In genomic region chr15:80931721-80932609, GRCh38 we compare ENCODE assay signal across 24 cellular contexts. TPM values are rescaled to one million over a fixed set of nuclear protein-coding genes. Genes with fewer than 3 reads are reported as not detected.
A peak's percentile ranks its signal among the peaks of the same experiment; 100 is the strongest.
DNase-seq lines count a peak whose midpoint lies in the region; ATAC-seq and TF ChIP-seq lines count a peak whose summit lies in the region.
"Had no signal": no experiment of that assay in that cellular context is flagged by ENCODE, and none has a peak within 500 bp of the region (broad histone marks: within the 10 kb centered on the region; RNA-seq: fewer than 3 reads in every experiment).

No MANE protein-coding gene starts in this region.

- no peak overlapping the region for H3K4ac ChIP-seq in mesenchymal stem cell (ENCODE audit: low read depth in 1 of 2, low read length in 2 of 2)

- no peaks in the 10 kb centered on the region for H3K79me1 ChIP-seq in mesenchymal stem cell (replicated peaks; ENCODE audit: low read length, poor library complexity, severe bottlenecking)

- H3K9me3 ChIP-seq in WERI-Rb-1 (ENCODE audit: severe bottlenecking) (no peaks in the 10 kb centered on the region), mesenchymal stem cell (ENCODE audit: control insufficient read depth, low read length) (no peaks in the 10 kb centered on the region), smooth muscle cell (replicated peaks; ENCODE audit: low read depth) (no peaks in the 10 kb centered on the region)
- H3K9me3 ChIP-seq: heart right ventricle, suprapubic skin had no signal

- no peak overlapping the region for H3K4me3 ChIP-seq in WERI-Rb-1 (ENCODE audit: low read depth, low read length)
- no peak overlapping the region for H3K4me3 ChIP-seq in mesenchymal stem cell (ENCODE audit: insufficient read depth in 1 of 2, low read depth in 1 of 2, low read length in 2 of 2)
- H3K4me3 ChIP-seq in smooth muscle cell, result no peak overlapping the region
- H3K4me3 ChIP-seq: heart right ventricle, suprapubic skin had no signal

- H2BK120ac ChIP-seq in mesenchymal stem cell (ENCODE audit: low read depth, low read length), result no peak overlapping the region

- H2AK5ac ChIP-seq in mesenchymal stem cell (ENCODE audit: low read length, severe bottlenecking), result no peak overlapping the region

- H3K18ac ChIP-seq in mesenchymal stem cell (ENCODE audit: low read depth in 1 of 2, low read length in 2 of 2), result peak overlapping the region in 1 of 2 experiments; percentile 35

- DNase-seq in AG20443 (ENCODE audit: low spot score), result peak; percentile 37
- DNase-seq in WERI-Rb-1, result peak; percentile 20
- DNase-seq in mesenchymal stem cell, result peak; percentile 11
- no peak for DNase-seq in smooth muscle cell (lab: John Stamatoyannopoulos, UW; ENCODE audit: unreplicated experiment)
- DNase-seq: activated CD4-positive, alpha-beta T cell treated with anti-CD3 and anti-CD28 coated beads, Interleukin-2, amount 50 U/mL, for 1 hour; central memory CD4-positive, alpha-beta T cell; left colon; midbrain; NCI-H1105; NCI-H2029; NCI-H226; NCI-H748 treated with DMSO at 0.1 percent for 48 hours; stimulated activated CD4-positive, alpha-beta T cell treated with anti-CD3 and anti-CD28 coated beads, Interleukin-1b, Interleukin-23, amount 100 ng/mL, for 48 hours had no signal

- no peak overlapping the region for H2BK15ac ChIP-seq in mesenchymal stem cell (ENCODE audit: low read depth, poor library complexity, severe bottlenecking)

- no peak overlapping the region for H3K4me2 ChIP-seq in mesenchymal stem cell (ENCODE audit: low read length, poor library complexity, severe bottlenecking)
- H3K4me2 ChIP-seq in smooth muscle cell, result peak overlapping the region; percentile 27

- H3K36me3 ChIP-seq in WERI-Rb-1 (no peaks in the 10 kb centered on the region), mesenchymal stem cell (ENCODE audit: control insufficient read depth in 1 of 2, insufficient read depth in 2 of 2, low read depth in 1 of 2, low read length in 2 of 2) (peaks cover 8 to 94% of the 10 kb centered on the region in 2 experiments), smooth muscle cell (ENCODE audit: low read depth) (no peaks in the 10 kb centered on the region)
- H3K36me3 ChIP-seq: suprapubic skin had no signal

- H2BK5ac ChIP-seq in mesenchymal stem cell (ENCODE audit: low read depth, low read length, poor library complexity, severe bottlenecking), result no peak overlapping the region

- H3K14ac ChIP-seq in mesenchymal stem cell (ENCODE audit: low read length in 2 of 2), result no peak overlapping the region

- H4K8ac ChIP-seq in mesenchymal stem cell (ENCODE audit: low read length), result no peak overlapping the region

- H4K91ac ChIP-seq in mesenchymal stem cell (ENCODE audit: low read length), result no peak overlapping the region

- H4K20me1 ChIP-seq in smooth muscle cell (ENCODE audit: low read depth), result no peaks in the 10 kb centered on the region

- peaks cover 10% of the 10 kb centered on the region for H3K4me1 ChIP-seq in mesenchymal stem cell (ENCODE audit: control insufficient read depth, insufficient read depth, low read depth, low read length)
- no peaks in the 10 kb centered on the region for H3K4me1 ChIP-seq in smooth muscle cell (ENCODE audit: low read depth)

- peak overlapping the region; percentile 56 for H3K9ac ChIP-seq in mesenchymal stem cell (ENCODE audit: low read length)
- no peak overlapping the region for H3K9ac ChIP-seq in smooth muscle cell (ENCODE audit: low read depth)
- H3K9ac ChIP-seq: parathyroid adenoma had no signal

- H3K27me3 ChIP-seq in WERI-Rb-1 (ENCODE audit: insufficient read depth, low read depth, severe bottlenecking) (no peaks in the 10 kb centered on the region), mesenchymal stem cell (ENCODE audit: control insufficient read depth in 1 of 2, insufficient read depth in 1 of 2, low read length in 2 of 2) (no peaks in the 10 kb centered on the region), smooth muscle cell (ENCODE audit: low read depth) (no peaks in the 10 kb centered on the region)
- H3K27me3 ChIP-seq: heart right ventricle, suprapubic skin had no signal

- H2BK12ac ChIP-seq in mesenchymal stem cell (ENCODE audit: low read length in 2 of 2), result peak overlapping the region in 1 of 2 experiments; percentile 43

- H3K79me2 ChIP-seq in smooth muscle cell (ENCODE audit: low read depth), result no peaks in the 10 kb centered on the region
- H3K79me2 ChIP-seq: parathyroid adenoma had no signal

- TF ChIP-seq CTCF in WERI-Rb-1 (IDR thresholded peaks at IDR 0.05; ENCODE audit: low read depth, low read length) (no peak), smooth muscle cell (IDR thresholded peaks at IDR 0.05; ENCODE audit: borderline replicate concordance, insufficient read depth, poor library complexity, severe bottlenecking) (no peak)

- WGBS in mesenchymal stem cell, result 88% methylated on average over 22 of the region's 22 CpGs
- WGBS in smooth muscle cell (ENCODE audit: low lambda C conversion rate), result 87% methylated on average over 22 of the region's 22 CpGs

- H2AFZ ChIP-seq in mesenchymal stem cell (ENCODE audit: low read depth, low read length), result no peak overlapping the region
- H2AFZ ChIP-seq in smooth muscle cell (ENCODE audit: low read depth), result no peak overlapping the region
- H2AFZ ChIP-seq: parathyroid adenoma had no signal

- H3K23ac ChIP-seq in mesenchymal stem cell (ENCODE audit: low read length in 2 of 2), result no peak overlapping the region

- ATAC-seq in GM21381 (IDR thresholded peaks at IDR 0.05; ENCODE audit: unreplicated experiment) (no peak), GM21367 (IDR thresholded peaks at IDR 0.05; ENCODE audit: unreplicated experiment) (no peak), GM18519 (IDR thresholded peaks at IDR 0.05; ENCODE audit: low FRiP score, unreplicated experiment) (no peak), HG02759 (IDR thresholded peaks at IDR 0.05; ENCODE audit: unreplicated experiment) (no peak)
- ATAC-seq: HCT116; left colon; natural killer cell treated with Interleukin-12 subunit alpha and Interleukin-12 subunit beta and Interleukin-15 and Interleukin-18, amount 100 ng/mL, for 72 hours had no signal

- H3K27ac ChIP-seq in WERI-Rb-1 (no peak overlapping the region), mesenchymal stem cell (ENCODE audit: low read length, poor library complexity, severe bottlenecking) (no peak overlapping the region), smooth muscle cell (ENCODE audit: low read depth) (no peak overlapping the region)
- H3K27ac ChIP-seq: HL-60, parathyroid adenoma, suprapubic skin, VCaP had no signal

- peaks cover 18% of the 10 kb centered on the region for H3F3A ChIP-seq in smooth muscle cell (ENCODE audit: low read depth)

RNA-seq across cellular contexts. Expression of gene MESD, which starts 57.7 kb away (rescaled TPM):
- 31.1 TPM for polyA plus RNA-seq in mesenchymal stem cell (2013, experiment 1 of 2)
- polyA plus RNA-seq in mesenchymal stem cell (2013, experiment 2 of 2), result 31.8 TPM
- 20.1 and 25.6 TPM in 2 replicates for total RNA-seq in smooth muscle cell
- 41.4 and 57.4 TPM in 2 replicates for polyA plus RNA-seq in smooth muscle cell
